Comparison of ENCODE assay signal across 22 cellular contexts in the genomic region with DNA sequence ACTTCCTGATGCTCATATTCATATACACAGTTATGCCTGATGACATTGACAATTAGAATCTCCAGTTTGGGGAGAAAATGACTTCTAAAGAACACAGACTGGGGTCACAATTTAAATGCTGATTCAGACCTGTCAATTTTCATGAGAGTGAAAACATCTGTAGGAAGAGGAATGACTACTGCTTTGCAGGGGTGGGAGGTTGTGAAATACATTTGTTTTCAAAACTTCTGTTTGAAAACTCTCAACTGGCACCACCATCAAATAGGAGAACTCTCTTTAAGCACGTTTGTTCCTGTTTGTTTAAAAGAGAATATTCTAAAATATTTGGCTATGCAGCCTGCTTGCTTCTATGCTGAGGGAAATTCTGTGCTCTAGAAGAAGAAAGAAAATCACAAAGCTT. TPM values are rescaled to one million over a fixed set of nuclear protein-coding genes. Genes with fewer than 3 reads are reported as not detected.
"Had no signal": no experiment of that assay in that cellular context is flagged by ENCODE, and none has a peak within 500 bp of the region (broad histone marks: within the 10 kb centered on the region; RNA-seq: fewer than 3 reads in every experiment).

No MANE protein-coding gene starts in this region.

- H3K27ac ChIP-seq: ascending aorta, cardiac muscle cell, colonic mucosa, tibial nerve, vagina had no signal

- H3K4me1 Mint-ChIP-seq: activated naive CD8-positive, alpha-beta T cell treated with anti-CD3 and anti-CD28 coated beads, Interleukin-2, amount 10 ng/mL, durations not matched to agents 7 days and 5 days; naive thymus-derived CD8-positive, alpha-beta T cell had no signal

- H3K36me3 Mint-ChIP-seq: activated naive CD8-positive, alpha-beta T cell treated with anti-CD3 and anti-CD28 coated beads, Interleukin-2, amount 10 ng/mL, durations not matched to agents 7 days and 5 days; naive thymus-derived CD8-positive, alpha-beta T cell had no signal

- H3K4me3 ChIP-seq: ascending aorta, cardiac muscle cell, colonic mucosa, tibial nerve, vagina had no signal

- DNase-seq: activated CD4-positive, alpha-beta T cell treated with anti-CD3 and anti-CD28 coated beads, Interleukin-2, amount 50 U/mL, for 4 hours; activated naive CD4-positive, alpha-beta T cell; activated naive CD8-positive, alpha-beta T cell treated with anti-CD3 and anti-CD28 coated beads, Interleukin-2, amount 10 ng/mL, durations not matched to agents 7 days and 5 days; activated T-cell treated with anti-CD3 and anti-CD28 coated beads for 4 hours; colonic mucosa; hippocampal formation; mammary epithelial cell; naive thymus-derived CD8-positive, alpha-beta T cell; retina; stimulated activated CD4-positive, alpha-beta T cell treated with anti-CD3 and anti-CD28 coated beads, Interleukin-15, amount 100 ng/mL, for 24 hours; stimulated activated CD4-positive, alpha-beta T cell treated with anti-CD3 and anti-CD28 coated beads, Interleukin-4, amount 100 ng/mL, for 24 hours; stimulated activated naive CD4-positive, alpha-beta T cell treated with Interleukin-2 at 50 U/mL for 16 hours; substantia nigra had no signal

- H3K27ac Mint-ChIP-seq: activated naive CD8-positive, alpha-beta T cell treated with anti-CD3 and anti-CD28 coated beads, Interleukin-2, amount 10 ng/mL, durations not matched to agents 7 days and 5 days; naive thymus-derived CD8-positive, alpha-beta T cell; T-helper 2 cell treated with Interferon-gamma antibody and Interleukin-4, amounts not matched to agents 5 μg/mL and 100 μg/mL, for 36 hours had no signal

- H3K27me3 ChIP-seq: ascending aorta, cardiac muscle cell, colonic mucosa, tibial nerve, vagina had no signal

- H3K36me3 ChIP-seq: ascending aorta, cardiac muscle cell, colonic mucosa, tibial nerve, vagina had no signal

- H3K9me3 ChIP-seq: ascending aorta, colonic mucosa, tibial nerve, vagina had no signal

- ATAC-seq: activated CD4-positive, CD25-positive, alpha-beta regulatory T cell treated with anti-CD3 and anti-CD28 coated beads, Interleukin-2, amount 50 U/mL, for 24 hours; esophagus mucosa; naive thymus-derived CD8-positive, alpha-beta T cell had no signal

- H3K4me1 ChIP-seq: ascending aorta, colonic mucosa, tibial nerve, vagina had no signal

- H3K9me3 Mint-ChIP-seq: activated naive CD8-positive, alpha-beta T cell treated with anti-CD3 and anti-CD28 coated beads, Interleukin-2, amount 10 ng/mL, durations not matched to agents 7 days and 5 days; naive thymus-derived CD8-positive, alpha-beta T cell; T-helper 2 cell treated with Interferon-gamma antibody and Interleukin-4, amounts not matched to agents 5 μg/mL and 100 μg/mL, for 36 hours had no signal

- H3K4me3 Mint-ChIP-seq: activated naive CD8-positive, alpha-beta T cell treated with anti-CD3 and anti-CD28 coated beads, Interleukin-2, amount 10 ng/mL, durations not matched to agents 7 days and 5 days; naive thymus-derived CD8-positive, alpha-beta T cell; T-helper 2 cell treated with Interferon-gamma antibody and Interleukin-4, amounts not matched to agents 5 μg/mL and 100 μg/mL, for 36 hours had no signal

RNA-seq across cellular contexts. Expression of a gene that starts 50.8 kb away (rescaled TPM):
- total RNA-seq: activated naive CD8-positive, alpha-beta T cell treated with anti-CD3 and anti-CD28 coated beads, Interleukin-2, amount 10 ng/mL, durations not matched to agents 7 days and 5 days; mononuclear cell; naive thymus-derived CD8-positive, alpha-beta T cell had no signal
- polyA plus RNA-seq: cardiac muscle cell; keratinocyte; naive thymus-derived CD8-positive, alpha-beta T cell had no signal
